In the genomic region with DNA sequence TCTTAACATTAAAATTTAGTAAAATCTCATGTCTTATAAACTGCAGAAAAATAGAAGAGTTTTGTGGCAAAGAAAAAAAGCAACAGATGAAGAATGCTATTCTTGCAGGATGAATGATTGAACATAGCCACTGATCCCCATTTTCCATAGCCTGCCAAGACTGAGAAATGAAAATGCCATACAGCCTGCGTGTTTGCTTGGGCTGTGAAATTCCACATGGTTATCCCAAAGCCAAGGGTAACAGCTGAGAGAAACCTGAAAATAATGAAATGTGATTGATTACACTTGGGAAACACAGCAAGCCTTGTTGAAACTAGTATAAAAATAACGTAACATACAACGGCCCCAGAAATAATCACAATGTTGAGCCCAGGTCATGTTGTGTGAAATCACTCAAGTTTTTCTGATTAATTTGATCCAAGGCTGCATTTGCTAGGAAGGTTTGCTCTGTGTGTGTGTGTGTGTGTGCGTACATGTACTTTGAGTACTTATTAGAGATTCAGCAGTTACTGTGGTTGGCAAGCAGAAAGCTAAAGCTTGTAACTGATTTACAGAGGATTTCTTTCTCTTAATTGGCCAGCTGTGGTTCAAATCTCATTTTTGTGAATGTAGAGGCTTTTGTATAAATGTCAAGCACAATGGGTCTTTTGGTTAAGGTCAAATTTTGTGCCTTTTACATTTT, we compare ENCODE assay signal across 21 cellular contexts.
DNase-seq lines count a peak whose midpoint lies in the region; ATAC-seq and TF ChIP-seq lines count a peak whose summit lies in the region.
"Had no signal": no experiment of that assay in that cellular context is flagged by ENCODE, and none has a peak within 500 bp of the region (broad histone marks: within the 10 kb centered on the region; RNA-seq: fewer than 3 reads in every experiment).

No MANE protein-coding gene starts in this region.

- H3K27me3 Mint-ChIP-seq in GM23338 (ENCODE audit: insufficient read depth, low read depth, poor library complexity) (no peaks in the 10 kb centered on the region), brain (peaks cover 4% of the 10 kb centered on the region), immature natural killer cell (ENCODE audit: low read depth in 3 of 3) (peaks cover 0 to 2% (median 0%) of the 10 kb centered on the region in 3 donors)

- H2AFZ ChIP-seq in GM23338 = no peak overlapping the region

- no peak overlapping the region for H3K4me3 Mint-ChIP-seq in GM23338
- H3K4me3 Mint-ChIP-seq in brain = peak overlapping the region in 4 of 5 experiments; percentile 16 to 64 (median 28)
- no peak overlapping the region for H3K4me3 Mint-ChIP-seq in immature natural killer cell
- H3K4me3 Mint-ChIP-seq: CD14-positive monocyte, HFFc6 had no signal

- no peaks in the 10 kb centered on the region for H4K20me1 ChIP-seq in GM23338 (replicated peaks; ENCODE audit: insufficient read depth)

- TF ChIP-seq CTCF in GM23338 (conservative IDR thresholded peaks at IDR 0.05; ENCODE audit: low read depth in 2 of 2) = no peak
- no peak for TF ChIP-seq CTCF in brain (conservative IDR thresholded peaks at IDR 0.05)

- DNase-seq in GM23338 (ENCODE audit: low spot score) = no peak
- peak; percentile 6 for DNase-seq in kidney tubule cell (ENCODE audit: low spot score)
- peak; percentile 77 for DNase-seq in renal cortical epithelial cell (ENCODE audit: low read depth)
- no peak for DNase-seq in immature natural killer cell
- DNase-seq: DMS 273 treated with DMSO at 0.1 percent for 48 hours, EL, HFFc6, Karpas-422, MG63, NCI-H1092, NCI-H146, NCI-H2081 treated with DMSO at 0.1 percent for 48 hours, NCI-H2227 treated with DMSO at 0.1 percent for 48 hours, NCI-H526 had no signal

- H3K36me3 Mint-ChIP-seq in GM23338 (ENCODE audit: low read depth) (no peaks in the 10 kb centered on the region), brain (no peaks in the 10 kb centered on the region), immature natural killer cell (no peaks in the 10 kb centered on the region)
- H3K36me3 Mint-ChIP-seq: CD14-positive monocyte had no signal

- no peaks in the 10 kb centered on the region for H3F3A ChIP-seq in GM23338 (replicated peaks; ENCODE audit: low read depth)

- H3K9me2 ChIP-seq in GM23338 (ENCODE audit: insufficient read depth) = no peaks in the 10 kb centered on the region

- H3K79me2 ChIP-seq in GM23338 (replicated peaks; ENCODE audit: insufficient read depth) = no peaks in the 10 kb centered on the region

- H3K27me3 ChIP-seq in GM23338 (ENCODE audit: insufficient read depth) = no peaks in the 10 kb centered on the region
- H3K27me3 ChIP-seq: MG63 had no signal

- no peaks in the 10 kb centered on the region for H3K4me1 ChIP-seq in GM23338 (ENCODE audit: insufficient read depth)
- H3K4me1 ChIP-seq: A549 had no signal

- no peak overlapping the region for H3K4me2 ChIP-seq in GM23338
- H3K4me2 ChIP-seq: A549 had no signal

- ATAC-seq in GM23338 = no peak
- ATAC-seq in HG03457 (IDR thresholded peaks at IDR 0.05; ENCODE audit: unreplicated experiment) = no peak
- no peak for ATAC-seq in HG02610 (IDR thresholded peaks at IDR 0.05; ENCODE audit: unreplicated experiment)
- no peak for ATAC-seq in GM18858 (IDR thresholded peaks at IDR 0.05; ENCODE audit: unreplicated experiment)
- ATAC-seq: A549 had no signal

- H3K4me1 Mint-ChIP-seq in GM23338 (peaks cover 3% of the 10 kb centered on the region; the same call in 2 of the 3 replicates), brain (peaks cover 28% of the 10 kb centered on the region), immature natural killer cell (no peaks in the 10 kb centered on the region)
- H3K4me1 Mint-ChIP-seq: CD14-positive monocyte had no signal

- H3K9me3 Mint-ChIP-seq in GM23338 (no peaks in the 10 kb centered on the region), brain (peaks cover 0 to 10% (median 0%) of the 10 kb centered on the region in 5 experiments), immature natural killer cell (peaks cover 0 to 2% (median 0%) of the 10 kb centered on the region in 6 donors)

- H3K27ac Mint-ChIP-seq in GM23338 = peak overlapping the region; percentile 53; the same call in 1 of the 2 replicates
- H3K27ac Mint-ChIP-seq in brain = peak overlapping the region; percentile 72 to 94 (median 88)
- no peak overlapping the region for H3K27ac Mint-ChIP-seq in immature natural killer cell
- H3K27ac Mint-ChIP-seq: CD14-positive monocyte, HFFc6 had no signal

- no peaks in the 10 kb centered on the region for H3K36me3 ChIP-seq in GM23338 (ENCODE audit: insufficient read depth)
- H3K36me3 ChIP-seq: MG63 had no signal

- H3K27ac ChIP-seq in GM23338 (ENCODE audit: low read depth) = no peak overlapping the region
- H3K27ac ChIP-seq: A549, RWPE1 had no signal

- no peak overlapping the region for H3K4me3 ChIP-seq in GM23338
- H3K4me3 ChIP-seq: A549, MG63 had no signal

TF ChIP-seq in GM23338, 12 proteins besides CTCF, POLR2A, EP300 and RAD21 (continues in another document):
- TF ChIP-seq NANOG (IDR thresholded peaks at IDR 0.05; ENCODE audit: borderline replicate concordance) (no peak), EZH2phosphoT487 (IDR thresholded peaks at IDR 0.05; ENCODE audit: unreplicated experiment) (no peak), JUNB (IDR thresholded peaks at IDR 0.05; ENCODE audit: unreplicated experiment) (no peak), ZNF331 (CRISPR knock-in tag; IDR thresholded peaks at IDR 0.05; ENCODE audit: low read depth) (no peak), EZH2 (IDR thresholded peaks at IDR 0.05; ENCODE audit: low read depth, unreplicated experiment) (no peak)
- TF ChIP-seq, protein P1, sequence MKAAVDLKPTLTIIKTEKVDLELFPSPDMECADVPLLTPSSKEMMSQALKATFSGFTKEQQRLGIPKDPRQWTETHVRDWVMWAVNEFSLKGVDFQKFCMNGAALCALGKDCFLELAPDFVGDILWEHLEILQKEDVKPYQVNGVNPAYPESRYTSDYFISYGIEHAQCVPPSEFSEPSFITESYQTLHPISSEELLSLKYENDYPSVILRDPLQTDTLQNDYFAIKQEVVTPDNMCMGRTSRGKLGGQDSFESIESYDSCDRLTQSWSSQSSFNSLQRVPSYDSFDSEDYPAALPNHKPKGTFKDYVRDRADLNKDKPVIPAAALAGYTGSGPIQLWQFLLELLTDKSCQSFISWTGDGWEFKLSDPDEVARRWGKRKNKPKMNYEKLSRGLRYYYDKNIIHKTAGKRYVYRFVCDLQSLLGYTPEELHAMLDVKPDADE (IDR thresholded peaks at IDR 0.05) = no peak
- TF ChIP-seq, protein P2, sequence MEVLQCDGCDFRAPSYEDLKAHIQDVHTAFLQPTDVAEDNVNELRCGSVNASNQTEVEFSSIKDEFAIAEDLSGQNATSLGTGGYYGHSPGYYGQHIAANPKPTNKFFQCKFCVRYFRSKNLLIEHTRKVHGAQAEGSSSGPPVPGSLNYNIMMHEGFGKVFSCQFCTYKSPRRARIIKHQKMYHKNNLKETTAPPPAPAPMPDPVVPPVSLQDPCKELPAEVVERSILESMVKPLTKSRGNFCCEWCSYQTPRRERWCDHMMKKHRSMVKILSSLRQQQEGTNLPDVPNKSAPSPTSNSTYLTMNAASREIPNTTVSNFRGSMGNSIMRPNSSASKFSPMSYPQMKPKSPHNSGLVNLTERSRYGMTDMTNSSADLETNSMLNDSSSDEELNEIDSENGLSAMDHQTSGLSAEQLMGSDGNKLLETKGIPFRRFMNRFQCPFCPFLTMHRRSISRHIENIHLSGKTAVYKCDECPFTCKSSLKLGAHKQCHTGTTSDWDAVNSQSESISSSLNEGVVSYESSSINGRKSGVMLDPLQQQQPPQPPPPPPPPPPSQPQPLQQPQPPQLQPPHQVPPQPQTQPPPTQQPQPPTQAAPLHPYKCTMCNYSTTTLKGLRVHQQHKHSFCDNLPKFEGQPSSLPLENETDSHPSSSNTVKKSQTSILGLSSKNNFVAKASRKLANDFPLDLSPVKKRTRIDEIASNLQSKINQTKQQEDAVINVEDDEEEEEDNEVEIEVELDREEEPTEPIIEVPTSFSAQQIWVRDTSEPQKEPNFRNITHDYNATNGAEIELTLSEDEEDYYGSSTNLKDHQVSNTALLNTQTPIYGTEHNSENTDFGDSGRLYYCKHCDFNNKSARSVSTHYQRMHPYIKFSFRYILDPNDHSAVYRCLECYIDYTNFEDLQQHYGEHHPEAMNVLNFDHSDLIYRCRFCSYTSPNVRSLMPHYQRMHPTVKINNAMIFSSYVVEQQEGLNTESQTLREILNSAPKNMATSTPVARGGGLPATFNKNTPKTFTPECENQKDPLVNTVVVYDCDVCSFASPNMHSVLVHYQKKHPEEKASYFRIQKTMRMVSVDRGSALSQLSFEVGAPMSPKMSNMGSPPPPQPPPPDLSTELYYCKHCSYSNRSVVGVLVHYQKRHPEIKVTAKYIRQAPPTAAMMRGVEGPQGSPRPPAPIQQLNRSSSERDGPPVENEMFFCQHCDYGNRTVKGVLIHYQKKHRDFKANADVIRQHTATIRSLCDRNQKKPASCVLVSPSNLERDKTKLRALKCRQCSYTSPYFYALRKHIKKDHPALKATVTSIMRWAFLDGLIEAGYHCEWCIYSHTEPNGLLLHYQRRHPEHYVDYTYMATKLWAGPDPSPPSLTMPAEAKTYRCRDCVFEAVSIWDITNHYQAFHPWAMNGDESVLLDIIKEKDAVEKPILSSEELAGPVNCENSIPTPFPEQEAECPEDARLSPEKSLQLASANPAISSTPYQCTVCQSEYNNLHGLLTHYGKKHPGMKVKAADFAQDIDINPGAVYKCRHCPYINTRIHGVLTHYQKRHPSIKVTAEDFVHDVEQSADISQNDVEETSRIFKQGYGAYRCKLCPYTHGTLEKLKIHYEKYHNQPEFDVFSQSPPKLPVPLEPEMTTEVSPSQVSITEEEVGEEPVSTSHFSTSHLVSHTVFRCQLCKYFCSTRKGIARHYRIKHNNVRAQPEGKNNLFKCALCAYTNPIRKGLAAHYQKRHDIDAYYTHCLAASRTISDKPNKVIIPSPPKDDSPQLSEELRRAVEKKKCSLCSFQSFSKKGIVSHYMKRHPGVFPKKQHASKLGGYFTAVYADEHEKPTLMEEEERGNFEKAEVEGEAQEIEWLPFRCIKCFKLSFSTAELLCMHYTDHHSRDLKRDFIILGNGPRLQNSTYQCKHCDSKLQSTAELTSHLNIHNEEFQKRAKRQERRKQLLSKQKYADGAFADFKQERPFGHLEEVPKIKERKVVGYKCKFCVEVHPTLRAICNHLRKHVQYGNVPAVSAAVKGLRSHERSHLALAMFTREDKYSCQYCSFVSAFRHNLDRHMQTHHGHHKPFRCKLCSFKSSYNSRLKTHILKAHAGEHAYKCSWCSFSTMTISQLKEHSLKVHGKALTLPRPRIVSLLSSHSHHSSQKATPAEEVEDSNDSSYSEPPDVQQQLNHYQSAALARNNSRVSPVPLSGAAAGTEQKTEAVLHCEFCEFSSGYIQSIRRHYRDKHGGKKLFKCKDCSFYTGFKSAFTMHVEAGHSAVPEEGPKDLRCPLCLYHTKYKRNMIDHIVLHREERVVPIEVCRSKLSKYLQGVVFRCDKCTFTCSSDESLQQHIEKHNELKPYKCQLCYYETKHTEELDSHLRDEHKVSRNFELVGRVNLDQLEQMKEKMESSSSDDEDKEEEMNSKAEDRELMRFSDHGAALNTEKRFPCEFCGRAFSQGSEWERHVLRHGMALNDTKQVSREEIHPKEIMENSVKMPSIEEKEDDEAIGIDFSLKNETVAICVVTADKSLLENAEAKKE (CRISPR knock-in tag; IDR thresholded peaks at IDR 0.05) = no peak

Comparison
In these comparisons a context has a peak if more than half of its experiments do, and no peak if none do; other contexts are left out.
1. DNase-seq: peak in kidney tubule cell (single experiment) and renal cortical epithelial cell (single experiment); none in GM23338 (single experiment) and immature natural killer cell (0 of 3).
2. H3K27ac Mint-ChIP-seq: peak in GM23338 (single experiment) and brain (5 of 5); none in immature natural killer cell (0 of 6).
3. H3K4me3 Mint-ChIP-seq: peak in brain (4 of 5); none in GM23338 (single experiment) and immature natural killer cell (0 of 5).